ENCODE assay signal across 1 cellular context in the genomic region with DNA sequence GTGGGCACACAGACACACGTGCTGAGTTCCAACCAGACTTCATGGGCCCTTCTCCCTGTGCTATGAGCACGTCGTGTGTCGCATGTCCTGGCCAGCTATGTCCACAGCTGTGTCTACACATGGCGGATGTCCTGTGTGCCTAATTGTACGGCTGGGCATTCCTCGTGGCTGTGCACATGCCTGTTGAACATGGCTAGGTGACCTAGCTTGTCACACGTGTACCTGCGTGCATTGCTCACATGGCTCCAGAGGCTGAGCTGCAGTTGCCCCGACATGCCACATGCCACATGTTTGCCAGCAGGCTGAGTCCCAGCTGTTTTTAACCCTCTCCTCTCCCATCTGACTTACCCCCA.
TF ChIP-seq lines count a peak whose summit lies in the region.

No MANE protein-coding gene starts in this region.

TF ChIP-seq in H1, 55 proteins besides CTCF, POLR2A, EP300 and RAD21:
- 0 out of 2 replicates have a peak, but pooled peaks have one; percentile 22 for TF ChIP-seq MAX (IDR thresholded peaks at IDR 0.05)
- TF ChIP-seq ZNF274 (IDR thresholded peaks at IDR 0.05; ENCODE audit: borderline replicate concordance, extremely low read depth, low read length), result no peak
TF ChIP-seq in H1: peak in this region for 1.
